In genomic region chr17:77958716-77959215, GRCh38 we compare ENCODE assay signal across 8 cellular contexts. TPM values are rescaled to one million over a fixed set of nuclear protein-coding genes. Genes with fewer than 3 reads are reported as not detected.
A peak's percentile ranks its signal among the peaks of the same experiment; 100 is the strongest.
DNase-seq lines count a peak whose midpoint lies in the region; ATAC-seq and TF ChIP-seq lines count a peak whose summit lies in the region.

No MANE protein-coding gene starts in this region.

- POLR2A ChIA-PET in CD8-positive, alpha-beta memory T cell (lab: Charles Lee) = interaction anchor here (0.6 to 3.5 kb wide), 50 partner anchors 11 to 1458 kb away, joined by 3 to 68 read pairs (median 4); partner anchors contain the start of genes RHBDF2 and SEC14L1

- peaks cover 45% of the 10 kb centered on the region for H3K4me1 ChIP-seq in CD8-positive, alpha-beta memory T cell (ENCODE audit: insufficient read depth, low read length)
- peaks cover 17 to 56% (median 19%) of the 10 kb centered on the region in 3 donors for H3K4me1 ChIP-seq in esophagus squamous epithelium

- no peak for TF ChIP-seq CTCF in esophagus squamous epithelium (IDR thresholded peaks at IDR 0.05)

- H3K27me3 Mint-ChIP-seq in CD8-positive, alpha-beta memory T cell = peaks cover 0 to 3% of the 10 kb centered on the region in 2 donors

- no peaks in the 10 kb centered on the region for H3K9me3 ChIP-seq in CD8-positive, alpha-beta memory T cell (ENCODE audit: low read length)
- H3K9me3 ChIP-seq in MG63 (no peaks in the 10 kb centered on the region), esophagus squamous epithelium (no peaks in the 10 kb centered on the region)

- CTCF ChIA-PET in CD8-positive, alpha-beta memory T cell (lab: Charles Lee) = interaction anchor here (0.9 to 2.5 kb wide), 12 partner anchors 12 to 184 kb away, joined by 3 to 15 read pairs (median 4); no protein-coding TSS in a partner anchor

- 0 to 1% methylated on average over 5 to 15 of the region's 96 CpGs for WGBS in esophagus squamous epithelium, 2 donors

- H3K27me3 ChIP-seq in CD8-positive, alpha-beta memory T cell (ENCODE audit: insufficient read depth, low read length, poor library complexity, severe bottlenecking) = no peaks in the 10 kb centered on the region
- H3K27me3 ChIP-seq in MG63 (peaks cover 46% of the 10 kb centered on the region), esophagus squamous epithelium (peaks cover 0 to 64% (median 0%) of the 10 kb centered on the region in 4 donors)

- intact Hi-C loops in esophagus squamous epithelium (cut with DNase I) = no loop called here

- H3K9me3 Mint-ChIP-seq in CD8-positive, alpha-beta memory T cell = no peaks in the 10 kb centered on the region
- H3K9me3 Mint-ChIP-seq in stimulated activated effector memory CD8-positive, alpha-beta T cell treated with anti-CD3 and anti-CD28 coated beads, Interleukin-12 subunit alpha, Interleukin-12 subunit beta, amount 100 ng/mL, for 72 hours = no peaks in the 10 kb centered on the region

- no peak overlapping the region for H3K27ac ChIP-seq in CD8-positive, alpha-beta memory T cell (ENCODE audit: low read depth, low read length)
- peak overlapping the region; percentile 34 to 99 (median 92) for H3K27ac ChIP-seq in esophagus squamous epithelium

- peak in 1 of 5 donors; percentile 46 for DNase-seq in CD8-positive, alpha-beta memory T cell
- no peak for DNase-seq in MG63
- no peak for DNase-seq in esophagus squamous epithelium (lab: John Stamatoyannopoulos, UW)
- no peak for DNase-seq in stimulated activated effector memory CD8-positive, alpha-beta T cell treated with anti-CD3 and anti-CD28 coated beads, Interleukin-12 subunit alpha, Interleukin-12 subunit beta, amount 100 ng/mL, for 72 hours (ENCODE audit: low spot score in 2 of 2)
- DNase-seq in NCI-H187 (lab: John Stamatoyannopoulos, UW) = no peak
- no peak for DNase-seq in NCI-H1694 treated with DMSO at 0.1 percent for 48 hours (lab: John Stamatoyannopoulos, UW)
- no peak for DNase-seq in C1 segment of cervical spinal cord (lab: John Stamatoyannopoulos, UW)

- H3K4me1 Mint-ChIP-seq in CD8-positive, alpha-beta memory T cell = peaks cover 46 to 55% (median 52%) of the 10 kb centered on the region in 3 donors
- peaks cover 43% of the 10 kb centered on the region for H3K4me1 Mint-ChIP-seq in stimulated activated effector memory CD8-positive, alpha-beta T cell treated with anti-CD3 and anti-CD28 coated beads, Interleukin-12 subunit alpha, Interleukin-12 subunit beta, amount 100 ng/mL, for 72 hours

- no peak for TF ChIP-seq POLR2A in esophagus squamous epithelium (IDR thresholded peaks at IDR 0.05)

- H3K36me3 ChIP-seq in CD8-positive, alpha-beta memory T cell (ENCODE audit: insufficient read depth, low read length) = no peaks in the 10 kb centered on the region
- H3K36me3 ChIP-seq in MG63 = no peaks in the 10 kb centered on the region
- H3K36me3 ChIP-seq in esophagus squamous epithelium = no peaks in the 10 kb centered on the region

- peak overlapping the region; percentile 78 to 97 (median 91) for H3K4me3 Mint-ChIP-seq in CD8-positive, alpha-beta memory T cell
- peak overlapping the region; percentile 97 for H3K4me3 Mint-ChIP-seq in stimulated activated effector memory CD8-positive, alpha-beta T cell treated with anti-CD3 and anti-CD28 coated beads, Interleukin-12 subunit alpha, Interleukin-12 subunit beta, amount 100 ng/mL, for 72 hours

- H3K36me3 Mint-ChIP-seq in CD8-positive, alpha-beta memory T cell = peaks cover 0 to 22% (median 0%) of the 10 kb centered on the region in 3 donors
- H3K36me3 Mint-ChIP-seq in stimulated activated effector memory CD8-positive, alpha-beta T cell treated with anti-CD3 and anti-CD28 coated beads, Interleukin-12 subunit alpha, Interleukin-12 subunit beta, amount 100 ng/mL, for 72 hours = peaks cover 18% of the 10 kb centered on the region

- ATAC-seq in GM21576 (IDR thresholded peaks at IDR 0.05; ENCODE audit: unreplicated experiment) = peak; percentile 15
- peak; percentile 3 for ATAC-seq in stimulated activated effector memory CD8-positive, alpha-beta T cell treated with anti-CD3 and anti-CD28 coated beads, Interleukin-12 subunit alpha, Interleukin-12 subunit beta, amount 100 ng/mL, for 72 hours

- H3K27ac Mint-ChIP-seq in CD8-positive, alpha-beta memory T cell = peak overlapping the region in 2 of 8 donors; percentile 80 to 93
- H3K27ac Mint-ChIP-seq in stimulated activated effector memory CD8-positive, alpha-beta T cell treated with anti-CD3 and anti-CD28 coated beads, Interleukin-12 subunit alpha, Interleukin-12 subunit beta, amount 100 ng/mL, for 72 hours = peak overlapping the region; percentile 96

- no peak overlapping the region for H3K4me3 ChIP-seq in CD8-positive, alpha-beta memory T cell (ENCODE audit: low read length)
- peak overlapping the region; percentile 54 for H3K4me3 ChIP-seq in MG63
- peak overlapping the region; percentile 54 to 81 (median 68) for H3K4me3 ChIP-seq in esophagus squamous epithelium

RNA-seq across cellular contexts. Expression of gene TNRC6C, which starts 0.3 kb away (rescaled TPM):
- 10 to 100 TPM; 25.9 to 28.1 TPM for total RNA-seq in CD8-positive, alpha-beta memory T cell
- 7.4 TPM for polyA plus RNA-seq in CD8-positive, alpha-beta memory T cell
- 3.2 and 4.5 TPM in 2 replicates for total RNA-seq in MG63 (2014; rRNA removed; shearing (Covaris generic); ENCODE audit: low replicate concordance)
- total RNA-seq in esophagus squamous epithelium = 10 to 100 TPM in 1 of 4 donors, 1 to 10 TPM in 3; 2.6 to 10.9 (median 4.7) TPM
